Comparison of ENCODE assay signal across 1 cellular context in genomic region chr22:24155597-24156145, GRCh38.
TF ChIP-seq lines count a peak whose summit lies in the region.

No MANE protein-coding gene starts in this region.

TF ChIP-seq in HEK293, 187 proteins besides CTCF, POLR2A, EP300 and RAD21 (continued from another document and continues in another):
- TF ChIP-seq ZNF692 (tag by site-specific recombination; IDR thresholded peaks at IDR 0.05): peak; percentile 83
- peak; percentile 34 for TF ChIP-seq ZBTB26 (tag by site-specific recombination; optimal IDR thresholded peaks at IDR 0.05)
- peak; percentile 82 for TF ChIP-seq HIC1 (tag by site-specific recombination; IDR thresholded peaks at IDR 0.05)
- no peak for TF ChIP-seq ZNF324 (tag by site-specific recombination; IDR thresholded peaks at IDR 0.05)
- TF ChIP-seq GLIS2 (tag by site-specific recombination; IDR thresholded peaks at IDR 0.05): peak; percentile 28; the same call in 1 of the 2 replicates
- TF ChIP-seq ZEB2 (tag by site-specific recombination; IDR thresholded peaks at IDR 0.05): 0 out of 2 replicates have a peak, but pooled peaks have one; percentile 44
- TF ChIP-seq ZNF274 (IDR thresholded peaks at IDR 0.05; ENCODE audit: low read length): no peak
- TF ChIP-seq ZNF274 (tag by site-specific recombination; IDR thresholded peaks at IDR 0.05; ENCODE audit: borderline replicate concordance): no peak
- peak; percentile 76 for TF ChIP-seq ZBTB8A (tag by site-specific recombination; IDR thresholded peaks at IDR 0.05)
- 0 out of 2 replicates have a peak, but pooled peaks have one; percentile 32 for TF ChIP-seq YY1 (tag by site-specific recombination; IDR thresholded peaks at IDR 0.05)
- TF ChIP-seq ZXDB (tag by site-specific recombination; IDR thresholded peaks at IDR 0.05): 0 out of 2 replicates have a peak, but pooled peaks have one; percentile 23
- 0 out of 2 replicates have a peak, but pooled peaks have one; percentile 48 for TF ChIP-seq ZFP69B (tag by site-specific recombination; IDR thresholded peaks at IDR 0.05)
- TF ChIP-seq ZNF341 (tag by site-specific recombination; IDR thresholded peaks at IDR 0.05; ENCODE audit: low read depth): peak; percentile 57; the same call in 1 of the 2 replicates
- TF ChIP-seq ZNF18 (tag by site-specific recombination; IDR thresholded peaks at IDR 0.05): no peak
- peak; percentile 37 for TF ChIP-seq ZIC2 (tag by site-specific recombination; IDR thresholded peaks at IDR 0.05)
- no peak for TF ChIP-seq ZNF530 (tag by site-specific recombination; IDR thresholded peaks at IDR 0.05; ENCODE audit: low read depth)
- peak; percentile 23; the same call in 1 of the 2 replicates for TF ChIP-seq SP2 (tag by site-specific recombination; IDR thresholded peaks at IDR 0.05)
- peak; percentile 50 for TF ChIP-seq PATZ1 (tag by site-specific recombination; IDR thresholded peaks at IDR 0.05)
- no peak; the same call in 1 of the 2 replicates for TF ChIP-seq ZNF654 (tag by site-specific recombination; IDR thresholded peaks at IDR 0.05; ENCODE audit: low read depth)
- 0 out of 2 replicates have a peak, but pooled peaks have one; percentile 17 for TF ChIP-seq ZSCAN4 (tag by site-specific recombination; IDR thresholded peaks at IDR 0.05)
- no peak for TF ChIP-seq ZNF302 (tag by site-specific recombination; IDR thresholded peaks at IDR 0.05; ENCODE audit: low read depth)
- TF ChIP-seq GLIS1 (tag by site-specific recombination; IDR thresholded peaks at IDR 0.05): 0 out of 2 replicates have a peak, but pooled peaks have one; percentile 10
- TF ChIP-seq ZNF670 (tag by site-specific recombination; IDR thresholded peaks at IDR 0.05; ENCODE audit: low read depth): no peak
- no peak for TF ChIP-seq PRDM4 (tag by site-specific recombination; IDR thresholded peaks at IDR 0.05)
- peak; percentile 92 for TF ChIP-seq PRDM10 (tag by site-specific recombination; IDR thresholded peaks at IDR 0.05)
- TF ChIP-seq INSM2 (tag by site-specific recombination; IDR thresholded peaks at IDR 0.05): no peak
- peak; percentile 31; the same call in 1 of the 2 replicates for TF ChIP-seq SP7 (tag by site-specific recombination; IDR thresholded peaks at IDR 0.05)
- no peak for TF ChIP-seq ZNF140 (tag by site-specific recombination; IDR thresholded peaks at IDR 0.05)
- no peak for TF ChIP-seq ZNF621 (tag by site-specific recombination; IDR thresholded peaks at IDR 0.05)
- TF ChIP-seq PBX3 (CRISPR knock-in tag; IDR thresholded peaks at IDR 0.05): no peak
- TF ChIP-seq ZNF398 (tag by site-specific recombination; IDR thresholded peaks at IDR 0.05): peak; percentile 55; the same call in 1 of the 2 replicates
